ENCODE assay signal across 27 cellular contexts in the genomic region with DNA sequence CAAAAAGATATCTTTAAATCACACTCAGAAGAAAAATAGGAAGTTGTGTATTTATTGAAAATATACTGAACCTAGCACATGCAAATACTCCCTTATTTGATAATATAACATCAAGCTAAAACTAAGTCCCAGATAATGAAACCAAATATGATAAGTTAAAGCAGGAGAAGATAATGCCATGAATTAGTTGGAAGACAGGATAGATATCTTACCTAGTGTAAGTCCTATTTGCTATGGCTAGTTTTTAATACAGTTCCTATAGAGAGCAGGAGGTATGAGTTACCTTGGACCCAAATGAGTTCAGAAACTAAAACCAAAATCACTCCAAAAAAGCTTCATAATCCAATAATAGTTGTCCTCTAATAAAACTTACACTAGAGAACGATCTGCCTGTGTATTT.
"Had no signal": no experiment of that assay in that cellular context is flagged by ENCODE, and none has a peak within 500 bp of the region (broad histone marks: within the 10 kb centered on the region; RNA-seq: fewer than 3 reads in every experiment).

No MANE protein-coding gene starts in this region.

- FAIRE-seq: urothelium cell line had no signal

- DNase-seq: stimulated activated CD4-positive, alpha-beta T cell treated with anti-CD3 and anti-CD28 coated beads, Interleukin-2, amount 100 ng/mL, for 48 hours; stimulated activated CD4-positive, alpha-beta T cell treated with anti-CD3 and anti-CD28 coated beads, Interleukin-4, amount 100 ng/mL, for 1 hour; stimulated activated CD4-positive, alpha-beta T cell treated with anti-CD3 and anti-CD28 coated beads, Interleukin-4, amount 100 ng/mL, for 24 hours; stimulated activated CD4-positive, alpha-beta T cell treated with anti-CD3 and anti-CD28 coated beads, Interleukin-4, amount 100 ng/mL, for 4 hours; stimulated activated CD8-positive, alpha-beta memory T cell treated with anti-CD3 and anti-CD28 coated beads, Interleukin-4, amount 100 ng/mL, for 48 hours; stimulated activated naive B cell treated with anti-CD40 and anti-IgM and Interleukin-4, amounts not matched to agents 10 μg/mL and 1 μg/mL and 100 μg/mL, for 72 hours; stimulated activated naive CD4-positive, alpha-beta T cell; stimulated activated naive CD4-positive, alpha-beta T cell treated with Interleukin-2 at 50 U/mL for 16 hours; stimulated activated naive CD8-positive, alpha-beta T cell treated with anti-CD3 and anti-CD28 coated beads, Interleukin-15, amount 100 ng/mL, for 72 hours; stimulated activated naive CD8-positive, alpha-beta T cell treated with anti-CD3 and anti-CD28 coated beads, Interleukin-15, Interleukin-2, amounts not matched to agents 100 U/mL and 50 U/mL, for 24 hours; stomach; substantia nigra; testis; thyroid gland; tibial artery; transverse colon; trophoblast cell; upper lobe of left lung; upper lobe of right lung; uterus had no signal

- H3K4me3 ChIP-seq: stomach, suprapubic skin, testis, thoracic aorta, thyroid gland, tibial artery, tibial nerve, transverse colon, upper lobe of left lung, upper lobe of right lung, uterus, vagina had no signal

- ATAC-seq: stimulated activated effector memory CD8-positive, alpha-beta T cell treated with anti-CD3 and anti-CD28 coated beads, Interleukin-12 subunit alpha, Interleukin-12 subunit beta, amount 100 ng/mL, for 72 hours; stimulated activated memory B cell treated with anti-CD40 and anti-IgM and Interleukin-4, amounts not matched to agents 10 μg/mL and 1 μg/mL and 100 μg/mL, for 72 hours; stimulated activated naive B cell treated with anti-CD40 and anti-IgM and Interleukin-4, amounts not matched to agents 10 μg/mL and 1 μg/mL and 100 μg/mL, for 72 hours; stimulated activated naive CD8-positive, alpha-beta T cell treated with anti-CD3 and anti-CD28 coated beads, Interleukin-15, amount 100 ng/mL, for 72 hours; stimulated activated naive CD8-positive, alpha-beta T cell treated with anti-CD3 and anti-CD28 coated beads, Interleukin-15, Interleukin-2, amounts not matched to agents 100 U/mL and 50 U/mL, for 24 hours; upper lobe of right lung had no signal

- H3K9me3 ChIP-seq: stomach, suprapubic skin, testis, thoracic aorta, thyroid gland, tibial artery, tibial nerve, transverse colon, upper lobe of left lung, upper lobe of right lung, uterus, vagina had no signal

- H3K27me3 ChIP-seq: stomach, suprapubic skin, testis, thyroid gland, tibial artery, tibial nerve, transverse colon, upper lobe of left lung, upper lobe of right lung, uterus, vagina had no signal

- H3K36me3 ChIP-seq: stomach, suprapubic skin, thoracic aorta, thyroid gland, tibial artery, tibial nerve, transverse colon, upper lobe of left lung, upper lobe of right lung, uterus, vagina had no signal

- H3K27ac ChIP-seq: stomach, suprapubic skin, testis, thoracic aorta, thyroid gland, tibial artery, tibial nerve, transverse colon, upper lobe of left lung, upper lobe of right lung, uterus, vagina had no signal

- H3K4me1 ChIP-seq: stomach, suprapubic skin, testis, thyroid gland, tibial artery, tibial nerve, transverse colon, upper lobe of left lung, upper lobe of right lung, uterus, vagina had no signal
